ENCODE assay signal across 25 cellular contexts in genomic region chr5:109825450-109825849, GRCh38.
DNase-seq lines count a peak whose midpoint lies in the region; ATAC-seq, FAIRE-seq and TF ChIP-seq lines count a peak whose summit lies in the region.
"Had no signal": no experiment of that assay in that cellular context is flagged by ENCODE, and none has a peak within 500 bp of the region (broad histone marks: within the 10 kb centered on the region; RNA-seq: fewer than 3 reads in every experiment).

No MANE protein-coding gene starts in this region.

- H3K36me3 ChIP-seq in keratinocyte (ENCODE audit: control insufficient read depth in 2 of 2, extremely low read depth in 1 of 2, insufficient read depth in 2 of 2, low read length in 2 of 2) (peaks cover 0 to 8% of the 10 kb centered on the region in 2 experiments), smooth muscle cell (ENCODE audit: low read depth) (peaks cover 8% of the 10 kb centered on the region)
- H3K36me3 ChIP-seq: BE2C had no signal

- H3K27ac ChIP-seq in keratinocyte (ENCODE audit: control insufficient read depth, insufficient read depth, low read length) (peak overlapping the region; percentile 24), smooth muscle cell (ENCODE audit: low read depth) (peak overlapping the region; percentile 39)
- H3K27ac ChIP-seq: 22Rv1, left lung, upper lobe of right lung had no signal

- dilution Hi-C loops in keratinocyte (cut with MboI; ENCODE audit: extremely low pct_ligation_motif_present, low sequenced_read_pairs): no loop called here

- H3K27me3 ChIP-seq in keratinocyte (ENCODE audit: control insufficient read depth, extremely low read depth, insufficient read depth, low read length) (no peaks in the 10 kb centered on the region), smooth muscle cell (ENCODE audit: low read depth) (no peaks in the 10 kb centered on the region)
- H3K27me3 ChIP-seq: BE2C, left lung, MG63, upper lobe of right lung had no signal

- H3K9me3 Mint-ChIP-seq in activated T-cell treated with anti-CD3 and anti-CD28 coated beads, Interleukin-2, amount 50 U/mL, for 72 hours: peaks cover 0 to 4% of the 10 kb centered on the region in 2 donors
- H3K9me3 Mint-ChIP-seq: activated B cell treated with CpG ODN at 0.5 μM for 24 hours had no signal

- no peak overlapping the region for H3K4me3 Mint-ChIP-seq in activated T-cell treated with anti-CD3 and anti-CD28 coated beads, Interleukin-2, amount 50 U/mL, for 72 hours
- H3K4me3 Mint-ChIP-seq: activated B cell treated with CpG ODN at 0.5 μM for 24 hours; activated CD4-positive, alpha-beta memory T cell treated with anti-CD3 and anti-CD28 coated beads, Interleukin-2, amount 10 ng/mL, durations not matched to agents 7 days and 5 days had no signal

- no peaks in the 10 kb centered on the region for H3K27me3 Mint-ChIP-seq in activated T-cell treated with anti-CD3 and anti-CD28 coated beads, Interleukin-2, amount 50 U/mL, for 72 hours (ENCODE audit: low read depth)
- H3K27me3 Mint-ChIP-seq: activated B cell treated with CpG ODN at 0.5 μM for 24 hours; activated CD4-positive, alpha-beta memory T cell treated with anti-CD3 and anti-CD28 coated beads, Interleukin-2, amount 10 ng/mL, durations not matched to agents 7 days and 5 days had no signal

- no peak for ATAC-seq in activated T-cell treated with anti-CD3 and anti-CD28 coated beads, Interleukin-2, amount 50 U/mL, for 72 hours (replicated peaks in 1 of 2)
- no peak for ATAC-seq in HG03342 (IDR thresholded peaks at IDR 0.05; ENCODE audit: unreplicated experiment)
- ATAC-seq: left lung, upper lobe of right lung had no signal

- H3K9ac ChIP-seq in keratinocyte (ENCODE audit: control insufficient read depth, extremely low read depth, insufficient read depth, low read length): no peak overlapping the region
- no peak overlapping the region for H3K9ac ChIP-seq in smooth muscle cell (ENCODE audit: low read depth)

- no peaks in the 10 kb centered on the region for H3K9me1 ChIP-seq in keratinocyte (ENCODE audit: control insufficient read depth, extremely low read depth, insufficient read depth, low read length)

- no peaks in the 10 kb centered on the region for H3K9me3 ChIP-seq in keratinocyte (ENCODE audit: control insufficient read depth, low read depth, low read length)
- no peaks in the 10 kb centered on the region for H3K9me3 ChIP-seq in smooth muscle cell (replicated peaks; ENCODE audit: low read depth)
- H3K9me3 ChIP-seq: BE2C, left lung, MG63, upper lobe of right lung had no signal

- no peaks in the 10 kb centered on the region for H3K4me1 Mint-ChIP-seq in activated T-cell treated with anti-CD3 and anti-CD28 coated beads, Interleukin-2, amount 50 U/mL, for 72 hours (ENCODE audit: low read depth)
- H3K4me1 Mint-ChIP-seq: activated B cell treated with CpG ODN at 0.5 μM for 24 hours; activated CD4-positive, alpha-beta memory T cell treated with anti-CD3 and anti-CD28 coated beads, Interleukin-2, amount 10 ng/mL, durations not matched to agents 7 days and 5 days had no signal

- no peak overlapping the region for H2AFZ ChIP-seq in keratinocyte (ENCODE audit: control insufficient read depth, low read length)
- no peak overlapping the region for H2AFZ ChIP-seq in smooth muscle cell (ENCODE audit: low read depth)

- H4K20me1 ChIP-seq in keratinocyte (ENCODE audit: control insufficient read depth, extremely low read depth, insufficient read depth, low read length) (no peaks in the 10 kb centered on the region), smooth muscle cell (ENCODE audit: low read depth) (no peaks in the 10 kb centered on the region)

- no peak overlapping the region for H3K4me2 ChIP-seq in keratinocyte (ENCODE audit: control insufficient read depth, extremely low read depth, insufficient read depth, low read depth, low read length)
- no peak overlapping the region for H3K4me2 ChIP-seq in smooth muscle cell

- FAIRE-seq in keratinocyte (lab: Jason Lieb, UNC): no peak

- H3K79me2 ChIP-seq in keratinocyte (ENCODE audit: control insufficient read depth, insufficient read depth, low read length): no peaks in the 10 kb centered on the region
- H3K79me2 ChIP-seq in smooth muscle cell (ENCODE audit: low read depth): no peaks in the 10 kb centered on the region

- peaks cover 8% of the 10 kb centered on the region for H3F3A ChIP-seq in smooth muscle cell (ENCODE audit: low read depth)

- H3K27ac Mint-ChIP-seq in activated T-cell treated with anti-CD3 and anti-CD28 coated beads, Interleukin-2, amount 50 U/mL, for 72 hours: peak overlapping the region; percentile 50
- H3K27ac Mint-ChIP-seq: activated B cell treated with CpG ODN at 0.5 μM for 24 hours; activated CD4-positive, alpha-beta memory T cell treated with anti-CD3 and anti-CD28 coated beads, Interleukin-2, amount 10 ng/mL, durations not matched to agents 7 days and 5 days had no signal

- TF ChIP-seq CTCF in keratinocyte (optimal IDR thresholded peaks at IDR 0.05 in 1 of 3, IDR thresholded peaks at IDR 0.05 in 1 of 3, conservative IDR thresholded peaks at IDR 0.05 in 1 of 3; ENCODE audit: extremely low read depth in 1 of 3, insufficient read depth in 2 of 3, low read length in 3 of 3) (no peak), smooth muscle cell (IDR thresholded peaks at IDR 0.05; ENCODE audit: borderline replicate concordance, insufficient read depth, poor library complexity, severe bottlenecking) (no peak)

- 76% methylated on average over 1 of the region's 1 CpG for WGBS in smooth muscle cell (ENCODE audit: low lambda C conversion rate)

- peaks cover 23% of the 10 kb centered on the region for H3K4me1 ChIP-seq in keratinocyte (ENCODE audit: control insufficient read depth, extremely low read depth, insufficient read depth, low read length)
- H3K4me1 ChIP-seq in smooth muscle cell (ENCODE audit: low read depth): no peaks in the 10 kb centered on the region
- H3K4me1 ChIP-seq: BE2C, left lung, upper lobe of right lung had no signal

- peaks cover 6 to 36% of the 10 kb centered on the region in 2 donors for H3K36me3 Mint-ChIP-seq in activated T-cell treated with anti-CD3 and anti-CD28 coated beads, Interleukin-2, amount 50 U/mL, for 72 hours (ENCODE audit: insufficient read depth in 2 of 2)

- H3K4me3 ChIP-seq in keratinocyte (ENCODE audit: control insufficient read depth in 2 of 3, extremely low read depth in 1 of 3, insufficient read depth in 2 of 3, low read depth in 1 of 3, low read length in 3 of 3) (no peak overlapping the region), smooth muscle cell (no peak overlapping the region)
- H3K4me3 ChIP-seq: left lung, MG63, upper lobe of right lung had no signal

- no peak for DNase-seq in activated T-cell treated with anti-CD3 and anti-CD28 coated beads, Interleukin-2, amount 50 U/mL, for 72 hours
- no peak for DNase-seq in activated T-cell treated with anti-CD3 and anti-CD28 coated beads, Interleukin-2, amount 50 U/mL, for 48 hours
- peak; percentile 40 for DNase-seq in amniotic epithelial cell (ENCODE audit: low read depth)
- no peak for DNase-seq in keratinocyte (ENCODE audit: low read depth, low spot score)
- no peak for DNase-seq in smooth muscle cell (lab: John Stamatoyannopoulos, UW; ENCODE audit: unreplicated experiment)
- DNase-seq in iPS-NIHi7 (ENCODE audit: extremely low spot score): no peak
- no peak for DNase-seq in midbrain (lab: John Stamatoyannopoulos, UW)
- DNase-seq: activated B cell treated with CpG ODN at 0.5 μM for 24 hours; activated CD4-positive, alpha-beta memory T cell treated with anti-CD3 and anti-CD28 coated beads, Interleukin-2, amount 10 ng/mL, durations not matched to agents 7 days and 5 days; activated T-cell treated with anti-CD3 and anti-CD28 coated beads for 4 hours; BE2C; cerebellar nuclear complex; COR-L47; DND-41; effector CD4-positive, alpha-beta T cell; left lung; MG63; NCI-H146; NCI-H748 treated with DMSO at 0.1 percent for 48 hours; OCI-M1; stimulated activated CD4-positive, alpha-beta T cell treated with anti-CD3 and anti-CD28 coated beads, Interleukin-12 subunit alpha, Interleukin-12 subunit beta, amount 100 ng/mL, for 4 hours; T-helper 9 cell; upper lobe of right lung had no signal
